In genomic region chr12:24425601-24425970, GRCh38 we compare ENCODE assay signal across 20 cellular contexts.
DNase-seq lines count a peak whose midpoint lies in the region; ATAC-seq and TF ChIP-seq lines count a peak whose summit lies in the region.
"Had no signal": no experiment of that assay in that cellular context is flagged by ENCODE, and none has a peak within 500 bp of the region (broad histone marks: within the 10 kb centered on the region; RNA-seq: fewer than 3 reads in every experiment).

No MANE protein-coding gene starts in this region.

- no peaks in the 10 kb centered on the region for H3K9me3 ChIP-seq in BLaER1
- H3K9me3 ChIP-seq in HEK293 (ENCODE audit: control insufficient read depth, insufficient read depth, low read depth, low read length) = no peaks in the 10 kb centered on the region
- H3K9me3 ChIP-seq: body of pancreas, sigmoid colon had no signal

- in situ Hi-C loops in astrocyte of the spinal cord (cut with HindIII; ENCODE audit: low sequenced_read_pairs) = no loop called here

- DNase-seq in astrocyte of the spinal cord (ENCODE audit: low read depth, low spot score) = peak; percentile 78
- DNase-seq in iris pigment epithelial cell (ENCODE audit: low read depth) = peak; percentile 93
- DNase-seq in NCI-H526 (lab: John Stamatoyannopoulos, UW) = no peak
- DNase-seq in activated naive CD4-positive, alpha-beta T cell treated with anti-CD3 and anti-CD28 coated beads, Interleukin-2, amount 50 U/mL, for 16 hours = no peak
- DNase-seq in kidney glomerular epithelial cell (lab: John Stamatoyannopoulos, UW) = no peak
- DNase-seq: body of pancreas; cortex of kidney; EL; Kasumi-1; NCI-H1417 treated with DMSO at 0.1 percent for 48 hours; NCI-H2171; NCI-H748 treated with DMSO at 0.1 percent for 48 hours; PC-9; sigmoid colon; stimulated activated CD4-positive, alpha-beta T cell treated with anti-CD3 and anti-CD28 coated beads, Interleukin-2, amount 100 ng/mL, for 48 hours had no signal

- H3K4me3 ChIP-seq in BLaER1 (no peak overlapping the region), HEK293 (ENCODE audit: low read depth, low read length) (no peak overlapping the region), astrocyte of the spinal cord (ENCODE audit: low read depth, low read length) (no peak overlapping the region)
- H3K4me3 ChIP-seq: body of pancreas, PC-9, sigmoid colon had no signal

- H4K20me1 ChIP-seq in BLaER1 = no peaks in the 10 kb centered on the region

- H3K4me2 ChIP-seq in BLaER1 = peak overlapping the region; percentile 77
- H3K4me2 ChIP-seq: PC-9 had no signal

- CTCF ChIA-PET in HEK293 (lab: Yijun Ruan, JAX) = interaction anchor here (1.1 kb wide), 1 partner anchor 9 kb away, joined by 4 read pairs; no protein-coding TSS in a partner anchor

- H3K9ac ChIP-seq in BLaER1 = no peak overlapping the region

- H3K27me3 ChIP-seq in BLaER1 = no peaks in the 10 kb centered on the region
- H3K27me3 ChIP-seq: body of pancreas, sigmoid colon had no signal

- POLR2A ChIA-PET in HEK293 (lab: Yijun Ruan, JAX) = no interaction called here

- H3K27ac ChIP-seq in BLaER1 (no peak overlapping the region), HEK293 (ENCODE audit: extremely low read depth, low read depth, low read length) (no peak overlapping the region)
- H3K27ac ChIP-seq: body of pancreas, PC-9, sigmoid colon had no signal

- ATAC-seq in HG02588 (IDR thresholded peaks at IDR 0.05; ENCODE audit: unreplicated experiment) = no peak
- ATAC-seq: body of pancreas, HCT116, WTC11 had no signal

- H3K4me1 ChIP-seq in BLaER1 (peaks cover 47% of the 10 kb centered on the region), HEK293 (ENCODE audit: control insufficient read depth, insufficient read depth, low read length) (peaks cover 9% of the 10 kb centered on the region)
- H3K4me1 ChIP-seq: body of pancreas, sigmoid colon had no signal

- H3K36me3 ChIP-seq in BLaER1 (no peaks in the 10 kb centered on the region), HEK293 (ENCODE audit: control insufficient read depth in 2 of 2, insufficient read depth in 1 of 2, low read length in 2 of 2) (no peaks in the 10 kb centered on the region)
- H3K36me3 ChIP-seq: sigmoid colon had no signal

- TF ChIP-seq CTCF in HEK293 (tag by site-specific recombination; IDR thresholded peaks at IDR 0.05) (no peak), astrocyte of the spinal cord (IDR thresholded peaks at IDR 0.05; ENCODE audit: low read depth, low read length) (no peak)

TF ChIP-seq in HEK293, 187 proteins besides CTCF, POLR2A, EP300 and RAD21:
- TF ChIP-seq KLF7 (tag by site-specific recombination; IDR thresholded peaks at IDR 0.05; ENCODE audit: borderline replicate concordance) (no peak), SCRT2 (tag by site-specific recombination; IDR thresholded peaks at IDR 0.05) (peak; percentile 76)

Comparison
In these comparisons a context has a peak if more than half of its experiments do, and no peak if none do; other contexts are left out.
1. DNase-seq: peak in astrocyte of the spinal cord (single experiment) and iris pigment epithelial cell (single experiment); none in NCI-H526 (0 of 2), activated naive CD4-positive, alpha-beta T cell treated with anti-CD3 and anti-CD28 coated beads, Interleukin-2, amount 50 U/mL, for 16 hours (single experiment) and kidney glomerular epithelial cell (single experiment).